11 cellular contexts compared by ENCODE assay signal in genomic region chr2:24448811-24449210, GRCh38.
"Had no signal": no experiment of that assay in that cellular context is flagged by ENCODE, and none has a peak within 500 bp of the region (broad histone marks: within the 10 kb centered on the region; RNA-seq: fewer than 3 reads in every experiment).

No MANE protein-coding gene starts in this region.

- H3K4me1 Mint-ChIP-seq: neural crest cell; stimulated activated naive CD8-positive, alpha-beta T cell treated with anti-CD3 and anti-CD28 coated beads, Interleukin-15, amount 100 ng/mL, for 72 hours had no signal

- DNase-seq: activated CD4-positive, alpha-beta T cell treated with anti-CD3 and anti-CD28 coated beads, Interleukin-2, amount 50 U/mL, for 1 hour; activated CD4-positive, CD25-positive, alpha-beta regulatory T cell; activated naive CD4-positive, alpha-beta T cell treated with anti-CD3 and anti-CD28 coated beads, Interleukin-2, amount 50 U/mL, for 16 hours; adrenal gland; dermis blood vessel endothelial cell; hippocampal formation; ovary; stimulated activated CD4-positive, alpha-beta T cell treated with anti-CD3 and anti-CD28 coated beads, Interleukin-4, amount 100 ng/mL, for 4 hours; stimulated activated naive CD8-positive, alpha-beta T cell treated with anti-CD3 and anti-CD28 coated beads, Interleukin-15, amount 100 ng/mL, for 72 hours had no signal

- H3K4me3 Mint-ChIP-seq: central memory CD8-positive, alpha-beta T cell; neural crest cell; stimulated activated naive CD8-positive, alpha-beta T cell treated with anti-CD3 and anti-CD28 coated beads, Interleukin-15, amount 100 ng/mL, for 72 hours had no signal

- H3K27me3 Mint-ChIP-seq: stimulated activated naive CD8-positive, alpha-beta T cell treated with anti-CD3 and anti-CD28 coated beads, Interleukin-15, amount 100 ng/mL, for 72 hours had no signal

- H3K9me3 Mint-ChIP-seq: central memory CD8-positive, alpha-beta T cell had no signal

- ATAC-seq: stimulated activated naive CD8-positive, alpha-beta T cell treated with anti-CD3 and anti-CD28 coated beads, Interleukin-15, amount 100 ng/mL, for 72 hours had no signal

- H3K27ac Mint-ChIP-seq: stimulated activated naive CD8-positive, alpha-beta T cell treated with anti-CD3 and anti-CD28 coated beads, Interleukin-15, amount 100 ng/mL, for 72 hours had no signal
